1 cellular context compared by ENCODE assay signal in the genomic region with DNA sequence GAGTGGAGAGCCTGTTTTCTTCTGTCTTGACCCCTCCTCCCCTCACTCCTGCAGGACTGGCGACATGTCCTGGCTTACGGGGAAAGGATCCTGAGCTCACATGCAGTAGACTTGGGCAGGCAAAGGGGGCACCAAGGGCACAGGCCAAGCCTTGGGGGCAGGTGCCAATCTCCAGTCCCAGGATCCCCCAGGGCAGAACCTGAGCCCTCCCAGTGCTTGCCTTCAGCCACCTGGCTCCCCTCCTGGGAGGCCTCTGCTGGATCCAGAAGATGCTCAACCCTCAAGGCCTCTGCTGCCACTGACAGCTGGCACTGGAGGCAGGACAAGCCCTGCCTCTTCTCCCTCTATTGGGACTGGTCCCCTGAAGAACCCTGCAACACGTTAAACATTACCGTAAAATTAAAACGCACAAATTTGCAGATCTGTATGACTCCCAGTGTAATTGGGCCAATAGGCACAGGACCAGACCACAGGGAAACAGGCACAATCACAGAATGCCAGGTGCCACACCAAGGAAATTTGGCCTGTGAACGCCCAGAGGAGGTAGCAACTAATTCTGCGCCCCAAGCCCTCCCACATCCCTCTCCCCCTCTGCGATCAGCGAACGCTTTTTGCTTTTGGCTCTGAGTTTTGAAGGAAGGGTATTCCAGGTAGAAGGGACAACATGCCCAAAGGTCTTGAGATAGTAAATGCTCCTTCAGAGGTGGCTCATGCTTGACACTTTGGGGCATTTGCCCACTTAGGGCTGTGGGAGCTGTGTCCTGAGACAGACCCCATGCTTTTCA.
TF ChIP-seq lines count a peak whose summit lies in the region.

No MANE protein-coding gene starts in this region.

TF ChIP-seq in HepG2, 621 proteins besides CTCF, POLR2A, EP300 and RAD21 (continued from another document):
- TF ChIP-seq, protein P1, sequence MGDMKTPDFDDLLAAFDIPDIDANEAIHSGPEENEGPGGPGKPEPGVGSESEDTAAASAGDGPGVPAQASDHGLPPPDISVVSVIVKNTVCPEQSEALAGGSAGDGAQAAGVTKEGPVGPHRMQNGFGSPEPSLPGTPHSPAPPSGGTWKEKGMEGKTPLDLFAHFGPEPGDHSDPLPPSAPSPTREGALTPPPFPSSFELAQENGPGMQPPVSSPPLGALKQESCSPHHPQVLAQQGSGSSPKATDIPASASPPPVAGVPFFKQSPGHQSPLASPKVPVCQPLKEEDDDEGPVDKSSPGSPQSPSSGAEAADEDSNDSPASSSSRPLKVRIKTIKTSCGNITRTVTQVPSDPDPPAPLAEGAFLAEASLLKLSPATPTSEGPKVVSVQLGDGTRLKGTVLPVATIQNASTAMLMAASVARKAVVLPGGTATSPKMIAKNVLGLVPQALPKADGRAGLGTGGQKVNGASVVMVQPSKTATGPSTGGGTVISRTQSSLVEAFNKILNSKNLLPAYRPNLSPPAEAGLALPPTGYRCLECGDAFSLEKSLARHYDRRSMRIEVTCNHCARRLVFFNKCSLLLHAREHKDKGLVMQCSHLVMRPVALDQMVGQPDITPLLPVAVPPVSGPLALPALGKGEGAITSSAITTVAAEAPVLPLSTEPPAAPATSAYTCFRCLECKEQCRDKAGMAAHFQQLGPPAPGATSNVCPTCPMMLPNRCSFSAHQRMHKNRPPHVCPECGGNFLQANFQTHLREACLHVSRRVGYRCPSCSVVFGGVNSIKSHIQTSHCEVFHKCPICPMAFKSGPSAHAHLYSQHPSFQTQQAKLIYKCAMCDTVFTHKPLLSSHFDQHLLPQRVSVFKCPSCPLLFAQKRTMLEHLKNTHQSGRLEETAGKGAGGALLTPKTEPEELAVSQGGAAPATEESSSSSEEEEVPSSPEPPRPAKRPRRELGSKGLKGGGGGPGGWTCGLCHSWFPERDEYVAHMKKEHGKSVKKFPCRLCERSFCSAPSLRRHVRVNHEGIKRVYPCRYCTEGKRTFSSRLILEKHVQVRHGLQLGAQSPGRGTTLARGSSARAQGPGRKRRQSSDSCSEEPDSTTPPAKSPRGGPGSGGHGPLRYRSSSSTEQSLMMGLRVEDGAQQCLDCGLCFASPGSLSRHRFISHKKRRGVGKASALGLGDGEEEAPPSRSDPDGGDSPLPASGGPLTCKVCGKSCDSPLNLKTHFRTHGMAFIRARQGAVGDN (CRISPR knock-in tag; IDR thresholded peaks at IDR 0.05): no peak
- TF ChIP-seq ZBTB7A (CRISPR knock-in tag; IDR thresholded peaks at IDR 0.05) (no peak), CBFB (CRISPR knock-in tag; IDR thresholded peaks at IDR 0.05) (peak; percentile 28; the same call in 1 of the 2 replicates), SP5 (CRISPR knock-in tag; IDR thresholded peaks at IDR 0.05; ENCODE audit: borderline replicate concordance, low read depth) (no peak), RERE (CRISPR knock-in tag; IDR thresholded peaks at IDR 0.05; ENCODE audit: low read depth) (no peak), MTA3 (CRISPR knock-in tag; IDR thresholded peaks at IDR 0.05) (no peak), NFE2L1 (CRISPR knock-in tag; IDR thresholded peaks at IDR 0.05; ENCODE audit: borderline replicate concordance) (no peak), MAFK (conservative IDR thresholded peaks at IDR 0.05 in 1 of 2, IDR thresholded peaks at IDR 0.05 in 1 of 2; ENCODE audit: low read length in 2 of 2) (no peak)
- TF ChIP-seq, protein P2, sequence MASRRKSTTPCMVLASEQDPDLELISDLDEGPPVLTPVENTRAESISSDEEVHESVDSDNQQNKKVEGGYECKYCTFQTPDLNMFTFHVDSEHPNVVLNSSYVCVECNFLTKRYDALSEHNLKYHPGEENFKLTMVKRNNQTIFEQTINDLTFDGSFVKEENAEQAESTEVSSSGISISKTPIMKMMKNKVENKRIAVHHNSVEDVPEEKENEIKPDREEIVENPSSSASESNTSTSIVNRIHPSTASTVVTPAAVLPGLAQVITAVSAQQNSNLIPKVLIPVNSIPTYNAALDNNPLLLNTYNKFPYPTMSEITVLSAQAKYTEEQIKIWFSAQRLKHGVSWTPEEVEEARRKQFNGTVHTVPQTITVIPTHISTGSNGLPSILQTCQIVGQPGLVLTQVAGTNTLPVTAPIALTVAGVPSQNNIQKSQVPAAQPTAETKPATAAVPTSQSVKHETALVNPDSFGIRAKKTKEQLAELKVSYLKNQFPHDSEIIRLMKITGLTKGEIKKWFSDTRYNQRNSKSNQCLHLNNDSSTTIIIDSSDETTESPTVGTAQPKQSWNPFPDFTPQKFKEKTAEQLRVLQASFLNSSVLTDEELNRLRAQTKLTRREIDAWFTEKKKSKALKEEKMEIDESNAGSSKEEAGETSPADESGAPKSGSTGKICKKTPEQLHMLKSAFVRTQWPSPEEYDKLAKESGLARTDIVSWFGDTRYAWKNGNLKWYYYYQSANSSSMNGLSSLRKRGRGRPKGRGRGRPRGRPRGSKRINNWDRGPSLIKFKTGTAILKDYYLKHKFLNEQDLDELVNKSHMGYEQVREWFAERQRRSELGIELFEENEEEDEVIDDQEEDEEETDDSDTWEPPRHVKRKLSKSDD (CRISPR knock-in tag; IDR thresholded peaks at IDR 0.05; ENCODE audit: low read depth): 0 out of 2 replicates have a peak, but pooled peaks have one; percentile 18
TF ChIP-seq in HepG2: peak in this region for 11.
